In genomic region chr3:157098121-157098822, GRCh38 we compare ENCODE assay signal across 12 cellular contexts.
A peak's percentile ranks its signal among the peaks of the same experiment; 100 is the strongest.
DNase-seq lines count a peak whose midpoint lies in the region; ATAC-seq and TF ChIP-seq lines count a peak whose summit lies in the region.
"Had no signal": no experiment of that assay in that cellular context is flagged by ENCODE, and none has a peak within 500 bp of the region (broad histone marks: within the 10 kb centered on the region; RNA-seq: fewer than 3 reads in every experiment).

No MANE protein-coding gene starts in this region.

- no peaks in the 10 kb centered on the region for H3K4me1 ChIP-seq in effector memory CD4-positive, alpha-beta T cell (ENCODE audit: control insufficient read depth, insufficient read depth, low read length, poor library complexity, severe bottlenecking)
- H3K4me1 ChIP-seq in mammary epithelial cell (ENCODE audit: insufficient read depth, low read length) (peaks cover 26% of the 10 kb centered on the region), BE2C (peaks cover 3% of the 10 kb centered on the region)

- H3K9ac ChIP-seq in mammary epithelial cell (ENCODE audit: insufficient read depth, low read length): no peak overlapping the region

- no peaks in the 10 kb centered on the region for H3K36me3 ChIP-seq in effector memory CD4-positive, alpha-beta T cell (ENCODE audit: control insufficient read depth, insufficient read depth, low read length)
- H3K36me3 ChIP-seq in mammary epithelial cell (ENCODE audit: insufficient read depth, low read length) (no peaks in the 10 kb centered on the region), BE2C (no peaks in the 10 kb centered on the region)

- dilution Hi-C loops in mammary epithelial cell (cut with HindIII; ENCODE audit: low sequenced_read_pairs): no loop called here

- H2AFZ ChIP-seq in mammary epithelial cell (ENCODE audit: low read depth, low read length): no peak overlapping the region

- no peak for DNase-seq in activated naive CD4-positive, alpha-beta T cell treated with anti-CD3 and anti-CD28 coated beads, Interleukin-2, amount 50 U/mL, for 72 hours (ENCODE audit: low spot score in 2 of 2)
- DNase-seq in activated naive CD4-positive, alpha-beta T cell treated with Interleukin-2 at 50 U/mL for 16 hours: no peak
- DNase-seq in astrocyte of the spinal cord (ENCODE audit: low read depth, low spot score): peak; percentile 63
- DNase-seq in stimulated activated effector memory CD8-positive, alpha-beta T cell treated with anti-CD3 and anti-CD28 coated beads, Interleukin-12 subunit alpha, Interleukin-12 subunit beta, amount 100 ng/mL, for 72 hours (ENCODE audit: low spot score in 2 of 2): peak in 1 of 2 donors; percentile 73
- DNase-seq in effector memory CD4-positive, alpha-beta T cell: no peak
- no peak for DNase-seq in mammary epithelial cell
- DNase-seq in BE2C: no peak
- DNase-seq: activated B cell treated with CpG ODN at 0.5 μM for 24 hours, Calu3, cortex of kidney, T-helper 1 cell had no signal

- no peak overlapping the region for H3K4me3 ChIP-seq in astrocyte of the spinal cord (ENCODE audit: low read depth, low read length)
- no peak overlapping the region for H3K4me3 ChIP-seq in effector memory CD4-positive, alpha-beta T cell (ENCODE audit: insufficient read depth, low read depth, low read length, poor library complexity, severe bottlenecking)
- no peak overlapping the region for H3K4me3 ChIP-seq in mammary epithelial cell (replicated peaks in 1 of 3; ENCODE audit: insufficient read depth in 1 of 3, low read depth in 2 of 3, low read length in 3 of 3)
- no peak overlapping the region for H3K4me3 ChIP-seq in BE2C (ENCODE audit: low read depth, low read length)

- peaks cover 31% of the 10 kb centered on the region for H3K4me1 Mint-ChIP-seq in stimulated activated effector memory CD8-positive, alpha-beta T cell treated with anti-CD3 and anti-CD28 coated beads, Interleukin-12 subunit alpha, Interleukin-12 subunit beta, amount 100 ng/mL, for 72 hours

- H3K27ac Mint-ChIP-seq in activated naive CD4-positive, alpha-beta T cell treated with anti-CD3 and anti-CD28 coated beads, Interleukin-2, amount 50 U/mL, for 72 hours: peak overlapping the region; percentile 65 to 72
- H3K27ac Mint-ChIP-seq in stimulated activated effector memory CD8-positive, alpha-beta T cell treated with anti-CD3 and anti-CD28 coated beads, Interleukin-12 subunit alpha, Interleukin-12 subunit beta, amount 100 ng/mL, for 72 hours: peak overlapping the region; percentile 89
- H3K27ac Mint-ChIP-seq: activated B cell treated with CpG ODN at 0.5 μM for 24 hours had no signal

- intact Hi-C loops in mammary epithelial cell (cut with micrococcal nuclease): no loop called here

- H3K27ac ChIP-seq in effector memory CD4-positive, alpha-beta T cell (ENCODE audit: insufficient read depth, low read length, poor library complexity, severe bottlenecking): no peak overlapping the region
- H3K27ac ChIP-seq in mammary epithelial cell (ENCODE audit: insufficient read depth, low read depth, low read length): no peak overlapping the region

- H3K9me3 ChIP-seq in effector memory CD4-positive, alpha-beta T cell (ENCODE audit: control insufficient read depth, low read length): no peaks in the 10 kb centered on the region
- no peaks in the 10 kb centered on the region for H3K9me3 ChIP-seq in mammary epithelial cell (replicated peaks; ENCODE audit: insufficient read depth, low read length)
- no peaks in the 10 kb centered on the region for H3K9me3 ChIP-seq in BE2C

- no peaks in the 10 kb centered on the region for H3K9me3 Mint-ChIP-seq in activated naive CD4-positive, alpha-beta T cell treated with anti-CD3 and anti-CD28 coated beads, Interleukin-2, amount 50 U/mL, for 72 hours
- no peaks in the 10 kb centered on the region for H3K9me3 Mint-ChIP-seq in stimulated activated effector memory CD8-positive, alpha-beta T cell treated with anti-CD3 and anti-CD28 coated beads, Interleukin-12 subunit alpha, Interleukin-12 subunit beta, amount 100 ng/mL, for 72 hours
- H3K9me3 Mint-ChIP-seq: activated B cell treated with CpG ODN at 0.5 μM for 24 hours had no signal

- peaks cover 0 to 30% of the 10 kb centered on the region in 2 donors for H3K36me3 Mint-ChIP-seq in activated naive CD4-positive, alpha-beta T cell treated with anti-CD3 and anti-CD28 coated beads, Interleukin-2, amount 50 U/mL, for 72 hours
- H3K36me3 Mint-ChIP-seq in stimulated activated effector memory CD8-positive, alpha-beta T cell treated with anti-CD3 and anti-CD28 coated beads, Interleukin-12 subunit alpha, Interleukin-12 subunit beta, amount 100 ng/mL, for 72 hours: no peaks in the 10 kb centered on the region

- no peaks in the 10 kb centered on the region for H3K79me2 ChIP-seq in mammary epithelial cell (ENCODE audit: insufficient read depth, low read length)

- 79% methylated on average over 3 of the region's 3 CpGs for WGBS in mammary epithelial cell (ENCODE audit: low coverage, missing lambda C conversion rate)

- TF ChIP-seq CTCF in astrocyte of the spinal cord (IDR thresholded peaks at IDR 0.05; ENCODE audit: low read depth, low read length) (no peak), mammary epithelial cell (conservative IDR thresholded peaks at IDR 0.05 in 1 of 2, IDR thresholded peaks at IDR 0.05 in 1 of 2; ENCODE audit: extremely low read depth in 1 of 2, insufficient read depth in 1 of 2, low read depth in 1 of 2, low read length in 2 of 2) (no peak), BE2C (IDR thresholded peaks at IDR 0.05; ENCODE audit: low read depth, low read length) (no peak)

- no peaks in the 10 kb centered on the region for H4K20me1 ChIP-seq in mammary epithelial cell (ENCODE audit: insufficient read depth, low read length)

- in situ Hi-C loops in astrocyte of the spinal cord (cut with HindIII; ENCODE audit: low sequenced_read_pairs): loop anchor here (25.0 kb wide), 1 partner anchor 411 kb away; no protein-coding TSS in a partner anchor
- in situ Hi-C loops in mammary epithelial cell (cut with MboI; ENCODE audit: low sequenced_read_pairs in 2 of 2): loop anchor here in 1 of 2 donors (25.0 kb wide), 2 partner anchors 411 to 561 kb away; no protein-coding TSS in a partner anchor

- H3K4me2 ChIP-seq in mammary epithelial cell (ENCODE audit: insufficient read depth, low read depth, low read length): no peak overlapping the region

- H3K27me3 ChIP-seq in effector memory CD4-positive, alpha-beta T cell (replicated peaks; ENCODE audit: control insufficient read depth, insufficient read depth, low read length, poor library complexity, severe bottlenecking): no peaks in the 10 kb centered on the region
- H3K27me3 ChIP-seq in mammary epithelial cell (ENCODE audit: insufficient read depth, low read length) (no peaks in the 10 kb centered on the region), BE2C (no peaks in the 10 kb centered on the region; the same call in 1 of the 2 replicates)

- peak overlapping the region; percentile 64 for H3K4me3 Mint-ChIP-seq in stimulated activated effector memory CD8-positive, alpha-beta T cell treated with anti-CD3 and anti-CD28 coated beads, Interleukin-12 subunit alpha, Interleukin-12 subunit beta, amount 100 ng/mL, for 72 hours
- H3K4me3 Mint-ChIP-seq: activated B cell treated with CpG ODN at 0.5 μM for 24 hours had no signal

- CTCF ChIA-PET in mammary epithelial cell (lab: Charles Lee; ENCODE audit: low non-redundant PET): no interaction called here

- no TSS peak for BruUV-seq in mammary epithelial cell (replicated peaks; lab: Mats Ljungman, UMichigan)

- peak; percentile 23 to 59 for ATAC-seq in activated naive CD4-positive, alpha-beta T cell treated with anti-CD3 and anti-CD28 coated beads, Interleukin-2, amount 50 U/mL, for 72 hours
- ATAC-seq in HG02870 (IDR thresholded peaks at IDR 0.05; ENCODE audit: unreplicated experiment): peak; percentile 40
- ATAC-seq in stimulated activated effector memory CD8-positive, alpha-beta T cell treated with anti-CD3 and anti-CD28 coated beads, Interleukin-12 subunit alpha, Interleukin-12 subunit beta, amount 100 ng/mL, for 72 hours: peak; percentile 79
